ENCODE assay signal across 9 cellular contexts in the genomic region with DNA sequence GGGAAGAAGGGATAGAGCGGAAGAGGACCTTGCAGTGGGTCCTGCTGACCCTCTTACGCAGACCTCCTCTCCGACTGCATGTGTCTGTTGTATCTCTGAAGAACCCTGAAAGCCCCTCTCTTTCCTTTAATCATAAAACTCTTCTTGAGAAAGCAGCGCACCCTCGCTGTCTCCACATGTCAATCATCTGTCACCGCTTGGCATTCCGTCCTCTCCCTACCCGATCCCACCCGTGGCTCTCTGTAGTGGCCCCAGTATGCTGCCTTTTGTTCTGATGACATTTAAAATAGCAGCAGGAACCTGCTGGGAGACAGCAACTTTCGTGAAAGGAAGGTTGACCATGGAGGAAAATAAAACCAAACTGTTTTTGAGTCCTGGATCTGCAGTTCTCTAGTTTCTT.
"Had no signal": no experiment of that assay in that cellular context is flagged by ENCODE, and none has a peak within 500 bp of the region (broad histone marks: within the 10 kb centered on the region; RNA-seq: fewer than 3 reads in every experiment).

No MANE protein-coding gene starts in this region.

- H2AFZ ChIP-seq: GM23248, GM23338 had no signal

- H3K4me1 ChIP-seq: HAP-1 had no signal

- H3K4me3 ChIP-seq: GM23248, GM23338, HAP-1 had no signal

- H3K4me1 Mint-ChIP-seq: GM23338 had no signal

- ATAC-seq: GM23338, HCT116 had no signal

- H3K36me3 ChIP-seq: HAP-1 had no signal

- H3K9ac ChIP-seq: GM23248 had no signal

- H3K27ac Mint-ChIP-seq: GM23338, H9, HFFc6 had no signal

- H3K27ac ChIP-seq: GM23248 had no signal

- H3K4me2 ChIP-seq: GM23338 had no signal

- H3K9me3 ChIP-seq: HAP-1 had no signal

- DNase-seq: GM23248, GOT3, H7, H9, HCEC 1CT, HFFc6 had no signal

- H3K4me3 Mint-ChIP-seq: GM23338, H9, HFFc6 had no signal
